In genomic region chr1:20160034-20160433, GRCh38 we compare ENCODE assay signal across 21 cellular contexts. TPM values are rescaled to one million over a fixed set of nuclear protein-coding genes. Genes with fewer than 3 reads are reported as not detected.
DNase-seq lines count a peak whose midpoint lies in the region; FAIRE-seq and TF ChIP-seq lines count a peak whose summit lies in the region.
"Had no signal": no experiment of that assay in that cellular context is flagged by ENCODE, and none has a peak within 500 bp of the region (broad histone marks: within the 10 kb centered on the region; RNA-seq: fewer than 3 reads in every experiment).

No MANE protein-coding gene starts in this region.

- no peak overlapping the region for H3K9ac ChIP-seq in astrocyte (ENCODE audit: low read length)
- no peak overlapping the region for H3K9ac ChIP-seq in fibroblast of lung (ENCODE audit: insufficient read depth, low read length)

- FAIRE-seq in astrocyte (lab: Jason Lieb, UNC): no peak
- FAIRE-seq in urothelium cell line (lab: Jason Lieb, UNC): no peak
- FAIRE-seq: GM12878, GM18507 had no signal

- H3K4me3 ChIP-seq in astrocyte (ENCODE audit: insufficient read depth, low read depth, low read length) (no peak overlapping the region), fibroblast of lung (replicated peaks in 1 of 4; ENCODE audit: control extremely low read depth in 1 of 4, insufficient read depth in 1 of 4, low read depth in 3 of 4, low read length in 4 of 4) (no peak overlapping the region), osteoblast (ENCODE audit: insufficient read depth, low read length) (no peak overlapping the region)
- H3K4me3 ChIP-seq: GM12878, GM23338 had no signal

- H3K27me3 ChIP-seq in astrocyte (ENCODE audit: insufficient read depth, low read length): no peaks in the 10 kb centered on the region
- H3K27me3 ChIP-seq in fibroblast of lung (ENCODE audit: control insufficient read depth, insufficient read depth, low read length): no peaks in the 10 kb centered on the region
- H3K27me3 ChIP-seq in osteoblast (ENCODE audit: insufficient read depth, low read length): peaks cover 4% of the 10 kb centered on the region
- H3K27me3 ChIP-seq: BE2C had no signal

- H3K4me1 Mint-ChIP-seq in astrocyte (ENCODE audit: low read depth, unreplicated experiment): no peaks in the 10 kb centered on the region
- peaks cover under 1% of the 10 kb centered on the region for H3K4me1 Mint-ChIP-seq in activated T-helper 1 cell treated with anti-CD3 and anti-CD28 coated beads, Interleukin-12 subunit alpha, Interleukin-12 subunit beta, Interleukin-2, Interleukin-4 antibody, amounts not matched to agents 30 ng/mL and 10 ng/mL and 1 ng/mL, durations not matched to agents 14 hours and 24 hours and 36 hours (ENCODE audit: low read depth)

- H3K27ac ChIP-seq in astrocyte (ENCODE audit: low read depth, low read length): no peak overlapping the region
- no peak overlapping the region for H3K27ac ChIP-seq in fibroblast of lung (ENCODE audit: insufficient read depth, low read length)
- no peak overlapping the region for H3K27ac ChIP-seq in osteoblast (ENCODE audit: low read depth, low read length)
- H3K27ac ChIP-seq: 22Rv1 had no signal

- H3K9me3 ChIP-seq in astrocyte (ENCODE audit: insufficient read depth, low read depth, low read length) (peaks cover 18% of the 10 kb centered on the region), fibroblast of lung (ENCODE audit: control insufficient read depth, insufficient read depth, low read depth, low read length) (no peaks in the 10 kb centered on the region), osteoblast (ENCODE audit: low read depth, low read length) (peaks cover 22% of the 10 kb centered on the region)
- H3K9me3 ChIP-seq: BE2C had no signal

- no peak for TF ChIP-seq CTCF in astrocyte (IDR thresholded peaks at IDR 0.05; ENCODE audit: insufficient read depth, low read depth, low read length)
- TF ChIP-seq CTCF in fibroblast of lung (conservative IDR thresholded peaks at IDR 0.05 in 1 of 2, IDR thresholded peaks at IDR 0.05 in 1 of 2; ENCODE audit: low read depth in 1 of 2, low read length in 2 of 2): no peak
- no peak for TF ChIP-seq CTCF in osteoblast (IDR thresholded peaks at IDR 0.05; ENCODE audit: extremely low read depth, low read depth, low read length)

- no peaks in the 10 kb centered on the region for H3K36me3 Mint-ChIP-seq in astrocyte (ENCODE audit: low read depth, unreplicated experiment)
- peaks cover 2% of the 10 kb centered on the region for H3K36me3 Mint-ChIP-seq in activated T-helper 1 cell treated with anti-CD3 and anti-CD28 coated beads, Interleukin-12 subunit alpha, Interleukin-12 subunit beta, Interleukin-2, Interleukin-4 antibody, amounts not matched to agents 30 ng/mL and 10 ng/mL and 1 ng/mL, durations not matched to agents 14 hours and 24 hours and 36 hours (ENCODE audit: low read depth)

- H3K27ac Mint-ChIP-seq in astrocyte (ENCODE audit: unreplicated experiment): no peak overlapping the region
- no peak overlapping the region for H3K27ac Mint-ChIP-seq in activated T-helper 1 cell treated with anti-CD3 and anti-CD28 coated beads, Interleukin-12 subunit alpha, Interleukin-12 subunit beta, Interleukin-2, Interleukin-4 antibody, amounts not matched to agents 30 ng/mL and 10 ng/mL and 1 ng/mL, durations not matched to agents 14 hours and 24 hours and 36 hours
- H3K27ac Mint-ChIP-seq: CD4-positive, alpha-beta memory T cell; GM23338 had no signal

- peaks cover 55% of the 10 kb centered on the region for H3K9me3 Mint-ChIP-seq in astrocyte (ENCODE audit: unreplicated experiment)
- peaks cover 31% of the 10 kb centered on the region for H3K9me3 Mint-ChIP-seq in activated T-helper 1 cell treated with anti-CD3 and anti-CD28 coated beads, Interleukin-12 subunit alpha, Interleukin-12 subunit beta, Interleukin-2, Interleukin-4 antibody, amounts not matched to agents 30 ng/mL and 10 ng/mL and 1 ng/mL, durations not matched to agents 14 hours and 24 hours and 36 hours

- intact Hi-C loops in activated T-helper 1 cell treated with anti-CD3 and anti-CD28 coated beads, Interleukin-12 subunit alpha, Interleukin-12 subunit beta, Interleukin-2, Interleukin-4 antibody, amounts not matched to agents 30 ng/mL and 10 ng/mL and 1 ng/mL, durations not matched to agents 14 hours and 24 hours and 36 hours (cut with micrococcal nuclease): no loop called here

- H3K36me3 ChIP-seq in astrocyte (ENCODE audit: insufficient read depth, low read length) (no peaks in the 10 kb centered on the region), fibroblast of lung (ENCODE audit: control insufficient read depth, insufficient read depth, low read length) (no peaks in the 10 kb centered on the region), osteoblast (ENCODE audit: insufficient read depth, low read length) (no peaks in the 10 kb centered on the region)
- H3K36me3 ChIP-seq: BE2C had no signal

- H3K4me3 Mint-ChIP-seq in astrocyte (ENCODE audit: unreplicated experiment): no peak overlapping the region
- no peak overlapping the region for H3K4me3 Mint-ChIP-seq in activated T-helper 1 cell treated with anti-CD3 and anti-CD28 coated beads, Interleukin-12 subunit alpha, Interleukin-12 subunit beta, Interleukin-2, Interleukin-4 antibody, amounts not matched to agents 30 ng/mL and 10 ng/mL and 1 ng/mL, durations not matched to agents 14 hours and 24 hours and 36 hours
- H3K4me3 Mint-ChIP-seq: CD4-positive, alpha-beta memory T cell; GM23338 had no signal

- H3K4me2 ChIP-seq in astrocyte (ENCODE audit: low read length) (no peak overlapping the region), fibroblast of lung (ENCODE audit: extremely low read depth, insufficient read depth, low read length) (no peak overlapping the region), osteoblast (ENCODE audit: insufficient read depth, low read length) (no peak overlapping the region)
- H3K4me2 ChIP-seq: GM23338 had no signal

- no peak overlapping the region for H2AFZ ChIP-seq in astrocyte (ENCODE audit: low read depth, low read length)
- H2AFZ ChIP-seq in fibroblast of lung (ENCODE audit: low read length): no peak overlapping the region
- no peak overlapping the region for H2AFZ ChIP-seq in osteoblast (ENCODE audit: low read length)
- H2AFZ ChIP-seq: GM23338 had no signal

- no peaks in the 10 kb centered on the region for H4K20me1 ChIP-seq in astrocyte (ENCODE audit: insufficient read depth, low read length)
- H4K20me1 ChIP-seq in fibroblast of lung (ENCODE audit: control insufficient read depth, extremely low read depth, insufficient read depth, low read length): no peaks in the 10 kb centered on the region
- no peaks in the 10 kb centered on the region for H4K20me1 ChIP-seq in osteoblast (ENCODE audit: insufficient read depth, low read length)

- peaks cover 19% of the 10 kb centered on the region for H3K27me3 Mint-ChIP-seq in astrocyte (ENCODE audit: low read depth, unreplicated experiment)
- peaks cover 2% of the 10 kb centered on the region for H3K27me3 Mint-ChIP-seq in activated T-helper 1 cell treated with anti-CD3 and anti-CD28 coated beads, Interleukin-12 subunit alpha, Interleukin-12 subunit beta, Interleukin-2, Interleukin-4 antibody, amounts not matched to agents 30 ng/mL and 10 ng/mL and 1 ng/mL, durations not matched to agents 14 hours and 24 hours and 36 hours (ENCODE audit: insufficient read depth)

- H3K4me1 ChIP-seq in astrocyte (ENCODE audit: insufficient read depth, low read length): no peaks in the 10 kb centered on the region
- H3K4me1 ChIP-seq in fibroblast of lung (ENCODE audit: control insufficient read depth, extremely low read depth, insufficient read depth, low read length): no peaks in the 10 kb centered on the region
- H3K4me1 ChIP-seq in osteoblast (ENCODE audit: insufficient read depth, low read length): peaks cover 2% of the 10 kb centered on the region
- H3K4me1 ChIP-seq: BE2C had no signal

- H3K79me2 ChIP-seq in astrocyte (ENCODE audit: insufficient read depth, low read length): no peaks in the 10 kb centered on the region
- no peaks in the 10 kb centered on the region for H3K79me2 ChIP-seq in fibroblast of lung (ENCODE audit: control insufficient read depth, insufficient read depth, low read length)
- no peaks in the 10 kb centered on the region for H3K79me2 ChIP-seq in osteoblast (ENCODE audit: insufficient read depth, low read length)

- DNase-seq in DMS 273 (lab: John Stamatoyannopoulos, UW; ENCODE audit: unreplicated experiment) (peak; percentile 17), DMS 273 treated with DMSO at 0.1 percent for 48 hours (lab: John Stamatoyannopoulos, UW) (no peak), astrocyte (ENCODE audit: low read depth) (peak; percentile 12), fibroblast of lung (ENCODE audit: low read depth in 2 of 2) (peak; percentile 12 to 25), osteoblast (ENCODE audit: insufficient read length, low spot score, missing footprints) (peak; percentile 31), urothelium cell line (ENCODE audit: low spot score) (no peak)
- DNase-seq in activated T-helper 1 cell treated with anti-CD3 and anti-CD28 coated beads, Interleukin-12 subunit alpha, Interleukin-12 subunit beta, Interleukin-2, Interleukin-4 antibody, amounts not matched to agents 30 ng/mL and 10 ng/mL and 1 ng/mL, durations not matched to agents 14 hours and 24 hours and 36 hours (ENCODE audit: low spot score): no peak
- no peak for DNase-seq in NK-92 treated with Interleukin-12 subunit alpha and Interleukin-12 subunit beta, amount 100 ng/mL, for 24 hours (lab: John Stamatoyannopoulos, UW)
- DNase-seq: BE2C; Calu3; CD4-positive, alpha-beta memory T cell; GDM1; NCI-H1436 treated with DMSO at 0.1 percent for 48 hours; NCI-H2227 treated with DMSO at 0.1 percent for 48 hours; NCI-H524 treated with DMSO at 0.1 percent for 48 hours; SIG-M5 had no signal

RNA-seq across cellular contexts. Expression of gene PLA2G2F, which starts 20.9 kb away (rescaled TPM):
- total RNA-seq in astrocyte: 0.23 TPM in 1 of 2 replicates, not detected in the other
- not detected in 2 replicates for total RNA-seq in fibroblast of lung
- polyA plus RNA-seq in fibroblast of lung: not detected in 2 replicates
- polyA plus RNA-seq in fibroblast of lung (2012): not detected in 2 replicates
- 0.12 TPM in 1 of 2 replicates, not detected in the other for polyA minus RNA-seq in fibroblast of lung (ENCODE audit: low replicate concordance)
- not detected in 2 replicates for total RNA-seq in osteoblast
- not detected in 2 replicates for total RNA-seq in activated T-helper 1 cell treated with anti-CD3 and anti-CD28 coated beads, Interleukin-12 subunit alpha, Interleukin-12 subunit beta, Interleukin-2, Interleukin-4 antibody, amounts not matched to agents 30 ng/mL and 10 ng/mL and 1 ng/mL, durations not matched to agents 14 hours and 24 hours and 36 hours
- total RNA-seq: Calu3; CD4-positive, alpha-beta memory T cell; GM12878; GM23338 had no signal
- polyA plus RNA-seq: AG04450; CD4-positive, alpha-beta memory T cell; GM23338 had no signal

RNA-seq across cellular contexts. Expression of gene UBXN10, which starts 25.9 kb away (rescaled TPM):
- total RNA-seq in astrocyte (0.09 and 0.19 TPM in 2 replicates), fibroblast of lung (0.33 and 0.77 TPM in 2 replicates), osteoblast (under 0.01 TPM in 1 of 2 replicates, not detected in the other)
- not detected in 2 replicates for polyA plus RNA-seq in fibroblast of lung
- 0.02 TPM in 1 of 2 replicates, not detected in the other for polyA plus RNA-seq in fibroblast of lung (2012)
- not detected in 2 replicates for polyA minus RNA-seq in fibroblast of lung (ENCODE audit: low replicate concordance)
- total RNA-seq in activated T-helper 1 cell treated with anti-CD3 and anti-CD28 coated beads, Interleukin-12 subunit alpha, Interleukin-12 subunit beta, Interleukin-2, Interleukin-4 antibody, amounts not matched to agents 30 ng/mL and 10 ng/mL and 1 ng/mL, durations not matched to agents 14 hours and 24 hours and 36 hours: 2.5 and 2.9 TPM in 2 replicates
- total RNA-seq: GM12878 had no signal
- polyA plus RNA-seq: AG04450 had no signal

RNA-seq across cellular contexts. Expression of gene PLA2G2C, which starts 26.3 kb away (rescaled TPM):
- total RNA-seq in astrocyte (not detected in 2 replicates), fibroblast of lung (not detected in 2 replicates), osteoblast (not detected in 2 replicates)
- polyA plus RNA-seq in fibroblast of lung: not detected in 2 replicates
- polyA plus RNA-seq in fibroblast of lung (2012): not detected in 2 replicates
- polyA minus RNA-seq in fibroblast of lung (ENCODE audit: low replicate concordance): not detected in 2 replicates
- total RNA-seq in activated T-helper 1 cell treated with anti-CD3 and anti-CD28 coated beads, Interleukin-12 subunit alpha, Interleukin-12 subunit beta, Interleukin-2, Interleukin-4 antibody, amounts not matched to agents 30 ng/mL and 10 ng/mL and 1 ng/mL, durations not matched to agents 14 hours and 24 hours and 36 hours: 0.44 and 0.65 TPM in 2 replicates
- total RNA-seq: Calu3; CD4-positive, alpha-beta memory T cell; GM12878; GM23338 had no signal
- polyA plus RNA-seq: AG04450; CD4-positive, alpha-beta memory T cell; GM23338 had no signal

RNA-seq across cellular contexts. Expression of gene PLA2G2D, which starts 40.7 kb away (rescaled TPM):
- total RNA-seq in astrocyte: not detected in 2 replicates
- total RNA-seq in fibroblast of lung: not detected in 2 replicates
- not detected in 2 replicates for polyA plus RNA-seq in fibroblast of lung
- not detected in 2 replicates for polyA plus RNA-seq in fibroblast of lung (2012)
- not detected in 2 replicates for polyA minus RNA-seq in fibroblast of lung (ENCODE audit: low replicate concordance)
- not detected in 2 replicates for total RNA-seq in osteoblast
- not detected in 2 replicates for total RNA-seq in activated T-helper 1 cell treated with anti-CD3 and anti-CD28 coated beads, Interleukin-12 subunit alpha, Interleukin-12 subunit beta, Interleukin-2, Interleukin-4 antibody, amounts not matched to agents 30 ng/mL and 10 ng/mL and 1 ng/mL, durations not matched to agents 14 hours and 24 hours and 36 hours
- total RNA-seq: Calu3; CD4-positive, alpha-beta memory T cell; GM23338 had no signal
- polyA plus RNA-seq: AG04450, GM23338 had no signal

Comparison
In these comparisons a context has a peak if more than half of its experiments do, and no peak if none do; other contexts are left out.
1. DNase-seq: peak in DMS 273 (single experiment), astrocyte (single experiment), fibroblast of lung (2 of 2) and osteoblast (single experiment); none in DMS 273 treated with DMSO at 0.1 percent for 48 hours (single experiment), urothelium cell line (single experiment), activated T-helper 1 cell treated with anti-CD3 and anti-CD28 coated beads, Interleukin-12 subunit alpha, Interleukin-12 subunit beta, Interleukin-2, Interleukin-4 antibody, amounts not matched to agents 30 ng/mL and 10 ng/mL and 1 ng/mL, durations not matched to agents 14 hours and 24 hours and 36 hours (single experiment) and NK-92 treated with Interleukin-12 subunit alpha and Interleukin-12 subunit beta, amount 100 ng/mL, for 24 hours (single experiment).